Comparison of ENCODE assay signal across 8 cellular contexts in genomic region chr15:64911317-64912186, GRCh38. TPM values are rescaled to one million over a fixed set of nuclear protein-coding genes. Genes with fewer than 3 reads are reported as not detected.
DNase-seq lines count a peak whose midpoint lies in the region; ATAC-seq, FAIRE-seq and TF ChIP-seq lines count a peak whose summit lies in the region.

Gene ANKDD1A, plus strand, starts transcription at chr15:64911902. Its CDS starts 29 bp downstream, at chr15:64911931.

- TF ChIP-seq CTCF in D721Med (IDR thresholded peaks at IDR 0.05; ENCODE audit: insufficient read depth, missing control alignments) (no peak), epithelial cell of proximal tubule (conservative IDR thresholded peaks at IDR 0.05; ENCODE audit: low read depth, low read length) (no peak), subcutaneous adipose tissue (IDR thresholded peaks at IDR 0.05; ENCODE audit: low read depth) (no peak)

- FAIRE-seq in D721Med (lab: Jason Lieb, UNC): no peak

- ATAC-seq in GM21529 (IDR thresholded peaks at IDR 0.05; ENCODE audit: unreplicated experiment): peak; percentile 84

- H3K4me3 ChIP-seq in epithelial cell of proximal tubule (ENCODE audit: low read depth, low read length): peak within 1 kb of the TSS; percentile 53
- no peak within 1 kb of the TSS for H3K4me3 ChIP-seq in mononuclear cell (ENCODE audit: low read length)

- no peaks in the 10 kb centered on the region for H3K9me3 ChIP-seq in mononuclear cell (ENCODE audit: low read depth, low read length)

- peaks cover 10% of the 10 kb centered on the region for H3K4me1 ChIP-seq in mononuclear cell (ENCODE audit: insufficient read depth, low read length)

- peak; percentile 89 for DNase-seq in D721Med (ENCODE audit: insufficient read length, low spot score)
- DNase-seq in NCI-H1694 treated with DMSO at 0.1 percent for 48 hours (lab: John Stamatoyannopoulos, UW): peak; percentile 44
- DNase-seq in activated CD4-positive, alpha-beta T cell treated with anti-CD3 and anti-CD28 coated beads, Interleukin-2, amount 50 U/mL, for 48 hours: peak; percentile 63 to 68
- DNase-seq in epithelial cell of proximal tubule (ENCODE audit: low read depth): no peak
- no peak for DNase-seq in NCI-H2029 treated with DMSO at 0.1 percent for 48 hours (lab: John Stamatoyannopoulos, UW)

- H3K27me3 ChIP-seq in mononuclear cell (ENCODE audit: insufficient read depth, low read length): peaks cover 21% of the 10 kb centered on the region

RNA-seq across cellular contexts. Expression of gene ANKDD1A, which starts in this region (rescaled TPM):
- total RNA-seq in epithelial cell of proximal tubule: 0.51 and 3.0 TPM in 2 replicates
- total RNA-seq in mononuclear cell: 11.3 TPM
- total RNA-seq in subcutaneous adipose tissue: 10 to 100 TPM; 13.8 to 27.3 (median 15.2) TPM

Comparison
In these comparisons a context has a peak if more than half of its experiments do, and no peak if none do; other contexts are left out.
1. DNase-seq: peak in D721Med (single experiment), NCI-H1694 treated with DMSO at 0.1 percent for 48 hours (single experiment) and activated CD4-positive, alpha-beta T cell treated with anti-CD3 and anti-CD28 coated beads, Interleukin-2, amount 50 U/mL, for 48 hours (2 of 2); none in epithelial cell of proximal tubule (single experiment) and NCI-H2029 treated with DMSO at 0.1 percent for 48 hours (single experiment).